ENCODE assay signal across 9 cellular contexts in genomic region chr11:123653997-123654565, GRCh38. TPM values are rescaled to one million over a fixed set of nuclear protein-coding genes. Genes with fewer than 3 reads are reported as not detected.
A peak's percentile ranks its signal among the peaks of the same experiment; 100 is the strongest.
DNase-seq lines count a peak whose midpoint lies in the region; ATAC-seq, FAIRE-seq and TF ChIP-seq lines count a peak whose summit lies in the region.
"Had no signal": no experiment of that assay in that cellular context is flagged by ENCODE, and none has a peak within 500 bp of the region (broad histone marks: within the 10 kb centered on the region; RNA-seq: fewer than 3 reads in every experiment).

No MANE protein-coding gene starts in this region.

- no peak overlapping the region for H2BK5ac ChIP-seq in neuronal stem cell (ENCODE audit: low read length)

- H3K4ac ChIP-seq in neuronal stem cell (ENCODE audit: low read length) = no peak overlapping the region

- H3K4me2 ChIP-seq in neuronal stem cell (ENCODE audit: insufficient read depth, low read length, poor library complexity, severe bottlenecking) = peak overlapping the region; percentile 100

- no peak overlapping the region for H4K8ac ChIP-seq in neuronal stem cell (ENCODE audit: low read depth, low read length)

- peaks cover 10% of the 10 kb centered on the region for H3K9me3 Mint-ChIP-seq in activated T-helper 1 cell treated with anti-CD3 and anti-CD28 coated beads, Interleukin-12 subunit alpha, Interleukin-12 subunit beta, Interleukin-2, Interleukin-4 antibody, amounts not matched to agents 30 ng/mL and 10 ng/mL and 1 ng/mL, durations not matched to agents 14 hours and 24 hours and 36 hours

- peaks cover 49% of the 10 kb centered on the region for H3K27me3 Mint-ChIP-seq in activated T-helper 1 cell treated with anti-CD3 and anti-CD28 coated beads, Interleukin-12 subunit alpha, Interleukin-12 subunit beta, Interleukin-2, Interleukin-4 antibody, amounts not matched to agents 30 ng/mL and 10 ng/mL and 1 ng/mL, durations not matched to agents 14 hours and 24 hours and 36 hours (ENCODE audit: insufficient read depth)

- peak overlapping the region; percentile 27 for H3K4me3 ChIP-seq in NB4 (ENCODE audit: low read depth, low read length)
- H3K4me3 ChIP-seq in gastroesophageal sphincter = peak overlapping the region; percentile 24 to 58
- peak overlapping the region; percentile 61 to 80 for H3K4me3 ChIP-seq in neuronal stem cell (ENCODE audit: low read length in 2 of 2)

- peak; percentile 42 to 94 (median 91) for DNase-seq in NCI-H1417 (lab: John Stamatoyannopoulos, UW)
- no peak for DNase-seq in NCI-H1417 treated with DMSO at 0.1 percent for 48 hours (lab: John Stamatoyannopoulos, UW)
- DNase-seq in NB4 (ENCODE audit: low read depth) = peak; percentile 47
- DNase-seq in activated T-helper 1 cell treated with anti-CD3 and anti-CD28 coated beads, Interleukin-12 subunit alpha, Interleukin-12 subunit beta, Interleukin-2, Interleukin-4 antibody, amounts not matched to agents 30 ng/mL and 10 ng/mL and 1 ng/mL, durations not matched to agents 14 hours and 24 hours and 36 hours (ENCODE audit: low spot score) = peak; percentile 14
- DNase-seq in neuronal stem cell (ENCODE audit: low spot score) = peak; percentile 67
- DNase-seq in H54 (ENCODE audit: insufficient read length, low spot score) = no peak

- peak overlapping the region; percentile 32 for H2BK12ac ChIP-seq in neuronal stem cell (ENCODE audit: low read length)

- no peak overlapping the region for H3K27ac Mint-ChIP-seq in activated T-helper 1 cell treated with anti-CD3 and anti-CD28 coated beads, Interleukin-12 subunit alpha, Interleukin-12 subunit beta, Interleukin-2, Interleukin-4 antibody, amounts not matched to agents 30 ng/mL and 10 ng/mL and 1 ng/mL, durations not matched to agents 14 hours and 24 hours and 36 hours

- H2BK120ac ChIP-seq in neuronal stem cell (ENCODE audit: low read depth, low read length) = no peak overlapping the region

- peak overlapping the region; percentile 68 for H3K4me3 Mint-ChIP-seq in activated T-helper 1 cell treated with anti-CD3 and anti-CD28 coated beads, Interleukin-12 subunit alpha, Interleukin-12 subunit beta, Interleukin-2, Interleukin-4 antibody, amounts not matched to agents 30 ng/mL and 10 ng/mL and 1 ng/mL, durations not matched to agents 14 hours and 24 hours and 36 hours

- H3K79me1 ChIP-seq in neuronal stem cell (ENCODE audit: low read depth, low read length) = no peaks in the 10 kb centered on the region

- peaks cover 10% of the 10 kb centered on the region for H3K4me1 Mint-ChIP-seq in activated T-helper 1 cell treated with anti-CD3 and anti-CD28 coated beads, Interleukin-12 subunit alpha, Interleukin-12 subunit beta, Interleukin-2, Interleukin-4 antibody, amounts not matched to agents 30 ng/mL and 10 ng/mL and 1 ng/mL, durations not matched to agents 14 hours and 24 hours and 36 hours (ENCODE audit: low read depth)

- no peaks in the 10 kb centered on the region for H3K36me3 Mint-ChIP-seq in activated T-helper 1 cell treated with anti-CD3 and anti-CD28 coated beads, Interleukin-12 subunit alpha, Interleukin-12 subunit beta, Interleukin-2, Interleukin-4 antibody, amounts not matched to agents 30 ng/mL and 10 ng/mL and 1 ng/mL, durations not matched to agents 14 hours and 24 hours and 36 hours (ENCODE audit: low read depth)

- no peak overlapping the region for H3K14ac ChIP-seq in neuronal stem cell (ENCODE audit: low read length)

- H3K27me3 ChIP-seq in gastroesophageal sphincter (peaks cover 76% of the 10 kb centered on the region), neuronal stem cell (ENCODE audit: control insufficient read depth in 3 of 3, insufficient read depth in 3 of 3, low read depth in 1 of 3, low read length in 3 of 3) (peaks cover 0 to 68% (median 19%) of the 10 kb centered on the region in 3 experiments)

- H3K9me3 ChIP-seq in gastroesophageal sphincter = no peaks in the 10 kb centered on the region
- H3K9me3 ChIP-seq in neuronal stem cell (replicated peaks in 1 of 2; ENCODE audit: control insufficient read depth in 2 of 2, insufficient read depth in 1 of 2, low read depth in 1 of 2, low read length in 2 of 2) = no peaks in the 10 kb centered on the region

- no peak for TF ChIP-seq EP300 in gastroesophageal sphincter (IDR thresholded peaks at IDR 0.05)

- H3K27ac ChIP-seq in gastroesophageal sphincter (peak overlapping the region in 2 of 4 donors; percentile 18 to 59), neuronal stem cell (replicated peaks; ENCODE audit: low read length) (no peak overlapping the region)

- WGBS in gastroesophageal sphincter (ENCODE audit: low coverage in 1 of 2), 2 donors = no CpG with 5 or more reads among the region's 55 CpGs
- WGBS in neuronal stem cell (ENCODE audit: extremely low coverage in 2 of 2, insufficient read length in 2 of 2, insufficient replicate concordance in 1 of 2), 2 donors = no CpG with 5 or more reads among the region's 55 CpGs

- H3K36me3 ChIP-seq in gastroesophageal sphincter (no peaks in the 10 kb centered on the region), neuronal stem cell (replicated peaks in 1 of 2; ENCODE audit: control insufficient read depth in 2 of 2, insufficient read depth in 2 of 2, low read length in 2 of 2) (no peaks in the 10 kb centered on the region)

- H2AFZ ChIP-seq in neuronal stem cell (ENCODE audit: low read length) = peak overlapping the region; percentile 98

- peaks cover 0 to 26% (median 7%) of the 10 kb centered on the region in 3 donors for H3K4me1 ChIP-seq in gastroesophageal sphincter
- peaks cover 3 to 4% of the 10 kb centered on the region in 2 donors for H3K4me1 ChIP-seq in neuronal stem cell (ENCODE audit: control insufficient read depth in 2 of 2, insufficient read depth in 1 of 2, low read depth in 1 of 2, low read length in 2 of 2)

- H2BK15ac ChIP-seq in neuronal stem cell (ENCODE audit: low read length) = no peak overlapping the region

- TF ChIP-seq POLR2A in NB4 (IDR thresholded peaks at IDR 0.05; ENCODE audit: extremely low read depth, insufficient read length) (no peak), gastroesophageal sphincter (IDR thresholded peaks at IDR 0.05) (no peak), H54 (IDR thresholded peaks at IDR 0.05; ENCODE audit: low read depth, low read length) (no peak)

- no peak for FAIRE-seq in H54 (lab: Jason Lieb, UNC)
- FAIRE-seq: A204.1 had no signal

- no peak overlapping the region for H4K91ac ChIP-seq in neuronal stem cell (ENCODE audit: low read depth, low read length, poor library complexity)

- H3K23ac ChIP-seq in neuronal stem cell (ENCODE audit: low read depth, low read length, poor library complexity) = peak overlapping the region; percentile 76

- intact Hi-C loops in activated T-helper 1 cell treated with anti-CD3 and anti-CD28 coated beads, Interleukin-12 subunit alpha, Interleukin-12 subunit beta, Interleukin-2, Interleukin-4 antibody, amounts not matched to agents 30 ng/mL and 10 ng/mL and 1 ng/mL, durations not matched to agents 14 hours and 24 hours and 36 hours (cut with micrococcal nuclease) = loop anchor here (5.0 kb wide), 1 partner anchor 672 kb away; the partner anchor contains the start of gene BSX

- ATAC-seq in gastroesophageal sphincter (peak; percentile 69), HG02610 (IDR thresholded peaks at IDR 0.05; ENCODE audit: unreplicated experiment) (no peak)

- H3K18ac ChIP-seq in neuronal stem cell (ENCODE audit: low read length) = peak overlapping the region; percentile 71

- TF ChIP-seq CTCF in NB4 (IDR thresholded peaks at IDR 0.05; ENCODE audit: low read depth, low read length) = no peak
- TF ChIP-seq CTCF in gastroesophageal sphincter (IDR thresholded peaks at IDR 0.05) = no peak

- peak overlapping the region; percentile 78 for H3K9ac ChIP-seq in neuronal stem cell (ENCODE audit: low read depth, low read length, poor library complexity)

- H2AK5ac ChIP-seq in neuronal stem cell (ENCODE audit: low read depth, low read length) = no peak overlapping the region

RNA-seq across cellular contexts. Expression of gene SCN3B, which starts 0.3 kb away (rescaled TPM):
- total RNA-seq in activated T-helper 1 cell treated with anti-CD3 and anti-CD28 coated beads, Interleukin-12 subunit alpha, Interleukin-12 subunit beta, Interleukin-2, Interleukin-4 antibody, amounts not matched to agents 30 ng/mL and 10 ng/mL and 1 ng/mL, durations not matched to agents 14 hours and 24 hours and 36 hours = not detected in 2 replicates
- total RNA-seq in gastroesophageal sphincter = 1 to 10 TPM in 2 of 4 donors, under 1 TPM in 2; 0.31 to 2.7 (median 1.4) TPM
- polyA plus RNA-seq in neuronal stem cell (2013, experiment 1 of 2) = 0.29 TPM
- polyA plus RNA-seq in neuronal stem cell (2013, experiment 2 of 2) = 0.24 TPM

Comparison
In these comparisons a context has a peak if more than half of its experiments do, and no peak if none do; other contexts are left out.
1. DNase-seq: peak in NCI-H1417 (3 of 3), NB4 (single experiment), activated T-helper 1 cell treated with anti-CD3 and anti-CD28 coated beads, Interleukin-12 subunit alpha, Interleukin-12 subunit beta, Interleukin-2, Interleukin-4 antibody, amounts not matched to agents 30 ng/mL and 10 ng/mL and 1 ng/mL, durations not matched to agents 14 hours and 24 hours and 36 hours (single experiment) and neuronal stem cell (single experiment); none in NCI-H1417 treated with DMSO at 0.1 percent for 48 hours (single experiment) and H54 (single experiment).
2. Peak in every context shown above with its lines, with median percentiles within 50 percentile points of each other: H3K4me3 ChIP-seq.